ENCODE assay signal across 15 cellular contexts in the genomic region with DNA sequence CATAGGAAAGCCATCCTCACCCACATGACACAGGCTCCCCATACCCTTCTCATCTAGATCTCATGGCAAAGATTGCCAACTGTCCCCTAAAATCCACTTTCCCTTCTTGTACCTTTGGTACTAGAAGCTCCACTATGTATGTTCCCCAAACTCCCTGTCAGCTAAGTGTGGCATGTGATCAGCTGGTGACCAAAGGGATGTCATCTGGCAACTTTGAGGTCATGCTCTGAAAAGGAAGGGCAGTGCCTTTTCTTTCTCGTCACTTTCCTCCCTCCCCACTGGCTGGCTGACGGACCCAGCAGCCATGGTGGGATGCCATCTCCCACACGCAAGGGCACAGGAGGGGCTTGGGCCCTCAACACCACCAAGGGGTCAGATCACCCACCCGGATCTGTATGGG. TPM values are rescaled to one million over a fixed set of nuclear protein-coding genes. Genes with fewer than 3 reads are reported as not detected.
DNase-seq lines count a peak whose midpoint lies in the region; TF ChIP-seq lines count a peak whose summit lies in the region.
"Had no signal": no experiment of that assay in that cellular context is flagged by ENCODE, and none has a peak within 500 bp of the region (broad histone marks: within the 10 kb centered on the region; RNA-seq: fewer than 3 reads in every experiment).

No MANE protein-coding gene starts in this region.

- H3K9me3 ChIP-seq in SU-DHL-6 (ENCODE audit: insufficient read depth, low read length) = no peaks in the 10 kb centered on the region
- H3K9me3 ChIP-seq in spleen = no peaks in the 10 kb centered on the region
- no peaks in the 10 kb centered on the region for H3K9me3 ChIP-seq in BE2C
- H3K9me3 ChIP-seq: left ventricle myocardium inferior, SK-N-SH, thoracic aorta had no signal

- peak overlapping the region; percentile 59; the same call in 1 of the 2 replicates for H3K9ac ChIP-seq in SU-DHL-6 (ENCODE audit: low read length)
- H3K9ac ChIP-seq: SK-N-SH had no signal

- H4K20me1 ChIP-seq in SU-DHL-6 (ENCODE audit: low read depth, low read length) = no peaks in the 10 kb centered on the region

- no peaks in the 10 kb centered on the region for H3K79me2 ChIP-seq in SU-DHL-6 (ENCODE audit: insufficient read depth, low read length)

- H3K9me2 ChIP-seq in SU-DHL-6 (replicated peaks; ENCODE audit: insufficient read depth, low read length) = no peaks in the 10 kb centered on the region
- H3K9me2 ChIP-seq: SK-N-SH had no signal

- intact Hi-C loops in spleen (cut with DNase I; ENCODE audit: low total_unique reads) = no loop called here

- H3K27me3 ChIP-seq in SU-DHL-6 (ENCODE audit: low read length) (no peaks in the 10 kb centered on the region), spleen (replicated peaks in 1 of 7) (no peaks in the 10 kb centered on the region), BE2C (no peaks in the 10 kb centered on the region)

- H3K4me2 ChIP-seq in SU-DHL-6 (ENCODE audit: low read depth, low read length, poor library complexity, severe bottlenecking) = no peak overlapping the region
- H3K4me2 ChIP-seq: SK-N-SH had no signal

- POLR2A ChIA-PET in activated CD4-positive, alpha-beta T cell treated with anti-CD3 and anti-CD28 coated beads, Interleukin-2, amount 10 ng/mL, durations not matched to agents 7 days and 5 days (lab: Charles Lee) = no interaction called here

- no peak overlapping the region for H3K4me3 Mint-ChIP-seq in activated CD4-positive, alpha-beta T cell treated with anti-CD3 and anti-CD28 coated beads, Interleukin-2, amount 10 ng/mL, durations not matched to agents 7 days and 5 days
- no peak overlapping the region for H3K4me3 Mint-ChIP-seq in chondrocyte (ENCODE audit: unreplicated experiment)
- H3K4me3 Mint-ChIP-seq in nephron progenitor cell = no peak overlapping the region

- H3F3A ChIP-seq in SU-DHL-6 (ENCODE audit: insufficient read depth) = peaks cover 77% of the 10 kb centered on the region

- peaks cover 3% of the 10 kb centered on the region for H3K9me3 Mint-ChIP-seq in activated CD4-positive, alpha-beta T cell treated with anti-CD3 and anti-CD28 coated beads, Interleukin-2, amount 10 ng/mL, durations not matched to agents 7 days and 5 days
- H3K9me3 Mint-ChIP-seq in chondrocyte (ENCODE audit: low read depth) (no peaks in the 10 kb centered on the region), nephron progenitor cell (no peaks in the 10 kb centered on the region)

- peaks cover 75 to 100% (median 99%) of the 10 kb centered on the region in 6 donors for H3K4me1 ChIP-seq in spleen
- no peaks in the 10 kb centered on the region; the same call in 1 of the 2 replicates for H3K4me1 ChIP-seq in BE2C

- 66 to 80% (median 66%) methylated on average over 4 of the region's 4 CpGs for WGBS in spleen, 5 donors

- TF ChIP-seq CTCF in SU-DHL-6 (IDR thresholded peaks at IDR 0.05; ENCODE audit: insufficient read depth, low read length, poor library complexity, severe bottlenecking) (no peak), chondrocyte (IDR thresholded peaks at IDR 0.05) (no peak), spleen (IDR thresholded peaks at IDR 0.05 in 8 of 11, conservative IDR thresholded peaks at IDR 0.05 in 3 of 11) (no peak), nephron progenitor cell (IDR thresholded peaks at IDR 0.05) (no peak), BE2C (IDR thresholded peaks at IDR 0.05; ENCODE audit: low read depth, low read length) (no peak)

- H3K27ac Mint-ChIP-seq in activated CD4-positive, alpha-beta T cell treated with anti-CD3 and anti-CD28 coated beads, Interleukin-2, amount 10 ng/mL, durations not matched to agents 7 days and 5 days = peak overlapping the region; percentile 90
- no peak overlapping the region for H3K27ac Mint-ChIP-seq in chondrocyte (ENCODE audit: unreplicated experiment)
- H3K27ac Mint-ChIP-seq in nephron progenitor cell = no peak overlapping the region

- DNase-seq in activated CD4-positive, alpha-beta T cell treated with anti-CD3 and anti-CD28 coated beads, Interleukin-2, amount 10 ng/mL, durations not matched to agents 7 days and 5 days = no peak
- DNase-seq in activated CD4-positive, alpha-beta T cell treated with anti-CD3 and anti-CD28 coated beads for 1 hour = no peak
- DNase-seq in chondrocyte (ENCODE audit: low spot score) (peak; percentile 44), spleen (peak; percentile 69), nephron progenitor cell (no peak), BE2C (no peak), NCI-H2171 (lab: John Stamatoyannopoulos, UW) (no peak)
- DNase-seq: left ventricle myocardium inferior, NCI-H1694 treated with DMSO at 0.1 percent for 48 hours, NCI-H524 treated with DMSO at 0.1 percent for 48 hours, PC-3, SK-N-SH, WERI-Rb-1 had no signal

- TF ChIP-seq POLR2A in spleen (IDR thresholded peaks at IDR 0.05) = no peak

- no peak overlapping the region for H2AFZ ChIP-seq in SU-DHL-6 (ENCODE audit: low read depth, low read length, severe bottlenecking)

- peaks cover 95% of the 10 kb centered on the region for H3K4me1 Mint-ChIP-seq in activated CD4-positive, alpha-beta T cell treated with anti-CD3 and anti-CD28 coated beads, Interleukin-2, amount 10 ng/mL, durations not matched to agents 7 days and 5 days
- peaks cover 26% of the 10 kb centered on the region for H3K4me1 Mint-ChIP-seq in chondrocyte (ENCODE audit: low read depth)
- peaks cover 21% of the 10 kb centered on the region for H3K4me1 Mint-ChIP-seq in nephron progenitor cell

- H3K4me3 ChIP-seq in SU-DHL-6 (ENCODE audit: insufficient read depth, low read length, poor library complexity, severe bottlenecking) (no peak overlapping the region), spleen (peak overlapping the region in 1 of 8 donors; percentile 59), BE2C (ENCODE audit: low read depth, low read length) (no peak overlapping the region)
- H3K4me3 ChIP-seq: left ventricle myocardium inferior, thoracic aorta had no signal

- H3K36me3 ChIP-seq in SU-DHL-6 (ENCODE audit: low read length) (no peaks in the 10 kb centered on the region), spleen (peaks cover 0 to 100% (median 1%) of the 10 kb centered on the region in 6 donors), BE2C (no peaks in the 10 kb centered on the region; the same call in 1 of the 2 replicates)
- H3K36me3 ChIP-seq: left ventricle myocardium inferior, thoracic aorta, WERI-Rb-1 had no signal

- no peaks in the 10 kb centered on the region for H3K27me3 Mint-ChIP-seq in activated CD4-positive, alpha-beta T cell treated with anti-CD3 and anti-CD28 coated beads, Interleukin-2, amount 10 ng/mL, durations not matched to agents 7 days and 5 days
- no peaks in the 10 kb centered on the region for H3K27me3 Mint-ChIP-seq in chondrocyte (ENCODE audit: low read depth)
- H3K27me3 Mint-ChIP-seq in nephron progenitor cell (ENCODE audit: low read depth, poor library complexity) = peaks cover 3% of the 10 kb centered on the region

- H3K27ac ChIP-seq in SU-DHL-6 (ENCODE audit: low read depth, low read length) (peak overlapping the region; percentile 92), spleen (peak overlapping the region in 7 of 8 donors; percentile 30 to 93 (median 87))
- H3K27ac ChIP-seq: left ventricle myocardium inferior, thoracic aorta, WERI-Rb-1 had no signal

- H3K36me3 Mint-ChIP-seq in activated CD4-positive, alpha-beta T cell treated with anti-CD3 and anti-CD28 coated beads, Interleukin-2, amount 10 ng/mL, durations not matched to agents 7 days and 5 days (ENCODE audit: low read depth) = peaks cover 70% of the 10 kb centered on the region
- H3K36me3 Mint-ChIP-seq in chondrocyte (ENCODE audit: low read depth) (peaks cover 4% of the 10 kb centered on the region), nephron progenitor cell (ENCODE audit: low read depth) (no peaks in the 10 kb centered on the region)

- CTCF ChIA-PET in activated CD4-positive, alpha-beta T cell treated with anti-CD3 and anti-CD28 coated beads, Interleukin-2, amount 10 ng/mL, durations not matched to agents 7 days and 5 days (lab: Charles Lee) = interaction anchor here (0.7 to 2.7 kb wide), 10 partner anchors 10 to 106 kb away, joined by 3 to 11 read pairs (median 3); partner anchors contain the start of genes BYSL and MED20

RNA-seq across cellular contexts. Expression of gene TAF8, which starts 23.8 kb away (rescaled TPM):
- 10 to 100 TPM; 53.2 to 60.2 TPM for total RNA-seq in activated CD4-positive, alpha-beta T cell treated with anti-CD3 and anti-CD28 coated beads, Interleukin-2, amount 10 ng/mL, durations not matched to agents 7 days and 5 days
- total RNA-seq in chondrocyte (17.0 to 20.4 TPM (median 17.2 TPM) in 3 replicates), spleen (10 to 100 TPM; 32.1 to 56.3 (median 38.8) TPM)
- 10 to 100 TPM in 1 of 3 donors, 1 to 10 TPM in 2; 8.2 to 12.5 (median 8.8) TPM for polyA plus RNA-seq in spleen
- 30.5 TPM for polyA plus RNA-seq in BE2C (2012; ENCODE audit: insufficient read depth, insufficient read length, low read depth)

Comparison
In these comparisons a context has a peak if more than half of its experiments do, and no peak if none do; other contexts are left out.
1. DNase-seq: peak in chondrocyte (single experiment) and spleen (single experiment); none in activated CD4-positive, alpha-beta T cell treated with anti-CD3 and anti-CD28 coated beads, Interleukin-2, amount 10 ng/mL, durations not matched to agents 7 days and 5 days (single experiment), activated CD4-positive, alpha-beta T cell treated with anti-CD3 and anti-CD28 coated beads for 1 hour (single experiment), nephron progenitor cell (single experiment), BE2C (single experiment) and NCI-H2171 (single experiment).